ENCODE assay signal across 8 cellular contexts in the genomic region with DNA sequence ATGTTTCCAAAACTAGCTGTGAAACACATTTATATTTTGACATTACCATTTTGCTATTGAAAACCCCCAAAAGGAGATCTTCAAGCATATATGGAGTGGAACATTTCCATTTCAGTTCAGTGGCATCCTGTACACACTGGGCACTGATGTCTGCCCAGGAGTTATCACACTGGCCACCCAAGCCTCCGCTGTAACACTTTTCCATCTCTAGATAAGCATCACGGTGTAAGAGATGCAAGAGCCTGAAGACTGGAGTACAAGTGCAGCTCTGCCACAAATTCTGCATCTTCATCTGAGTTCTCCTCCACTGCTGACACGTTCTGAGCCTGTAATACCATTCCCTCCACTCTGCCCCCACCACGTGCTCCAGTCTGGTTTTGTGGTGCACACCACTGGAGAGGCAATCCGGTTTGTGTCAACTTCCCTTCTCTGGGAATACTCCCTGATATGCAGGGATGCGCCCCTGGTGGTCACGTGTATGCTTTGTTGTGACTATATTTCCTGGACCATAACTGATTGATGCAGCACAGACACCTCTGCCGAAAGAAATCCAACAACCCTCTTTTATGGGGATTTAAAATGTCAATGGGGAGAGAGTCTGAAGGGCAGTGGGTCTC. TPM values are rescaled to one million over a fixed set of nuclear protein-coding genes. Genes with fewer than 3 reads are reported as not detected.
DNase-seq lines count a peak whose midpoint lies in the region; ATAC-seq and TF ChIP-seq lines count a peak whose summit lies in the region.

No MANE protein-coding gene starts in this region.

- H3K27me3 Mint-ChIP-seq in CD14-positive monocyte (ENCODE audit: low read depth in 3 of 3) (no peaks in the 10 kb centered on the region), HFFc6 (ENCODE audit: insufficient read depth) (no peaks in the 10 kb centered on the region; the same call in 1 of the 2 replicates)

- H3K27ac Mint-ChIP-seq in CD14-positive monocyte (peak overlapping the region; percentile 37 to 78 (median 53)), HFFc6 (peak overlapping the region; percentile 84)

- H3K4me1 Mint-ChIP-seq in CD14-positive monocyte (peaks cover 87% of the 10 kb centered on the region), HFFc6 (ENCODE audit: low read depth) (peaks cover 88% of the 10 kb centered on the region)

- H3K4me3 Mint-ChIP-seq in CD14-positive monocyte, result peak overlapping the region in 1 of 2 donors; percentile 52
- peak overlapping the region; percentile 63; the same call in 1 of the 2 replicates for H3K4me3 Mint-ChIP-seq in HFFc6

- DNase-seq in CD14-positive monocyte (ENCODE audit: low spot score) (no peak), HFFc6 (no peak), amniotic epithelial cell (ENCODE audit: low read depth) (peak; percentile 76), lung microvascular endothelial cell (ENCODE audit: low read depth in 2 of 2) (peak; percentile 72 to 78), posterior vena cava (ENCODE audit: low spot score) (no peak), COLO829 (ENCODE audit: low spot score) (no peak)
- DNase-seq in stimulated activated CD4-positive, alpha-beta T cell treated with anti-CD3 and anti-CD28 coated beads, Interleukin-2, amount 100 ng/mL, for 48 hours, result no peak

- peaks cover 11 to 20% of the 10 kb centered on the region in 2 donors for H3K36me3 Mint-ChIP-seq in CD14-positive monocyte
- peaks cover 17% of the 10 kb centered on the region for H3K36me3 Mint-ChIP-seq in HFFc6 (ENCODE audit: low read depth)

- TF ChIP-seq CTCF in CD14-positive monocyte (IDR thresholded peaks at IDR 0.05) (peak; percentile 36), HFFc6 (IDR thresholded peaks at IDR 0.05) (peak; percentile 69)

- no peak for ATAC-seq in GM21447 (IDR thresholded peaks at IDR 0.05; ENCODE audit: unreplicated experiment)

- intact Hi-C loops in CD14-positive monocyte (cut with micrococcal nuclease), result loop anchor here in 1 of 2 donors (10.0 kb wide), 1 partner anchor 101 kb away; a partner anchor contains a TSS
- intact Hi-C loops in posterior vena cava (cut with DNase I), result no loop called here

- H3K9me3 Mint-ChIP-seq in CD14-positive monocyte (no peaks in the 10 kb centered on the region), HFFc6 (no peaks in the 10 kb centered on the region; the same call in 1 of the 2 replicates)

RNA-seq across cellular contexts. Expression of a gene that starts 12.7 kb away (rescaled TPM):
- polyA plus RNA-seq in CD14-positive monocyte, result 10 to 100 TPM; 73.1 to 81.9 TPM
- total RNA-seq in HFFc6 (2021; fragmentation: NEBNext Ultra II Directional; extraction: Animal tissue kit (Norgen Biotek cat#: 25700)), result 10 to 100 TPM; 51.2 to 59.2 (median 52.3) TPM
- total RNA-seq in lung microvascular endothelial cell, result 42.3 and 62.3 TPM in 2 replicates
- 10 to 100 TPM; 27.3 to 29.9 TPM for total RNA-seq in posterior vena cava

Comparison
In these comparisons a context has a peak if more than half of its experiments do, and no peak if none do; other contexts are left out.
1. DNase-seq: peak in amniotic epithelial cell (single experiment) and lung microvascular endothelial cell (2 of 2); none in CD14-positive monocyte (single experiment), HFFc6 (single experiment), posterior vena cava (single experiment), stimulated activated CD4-positive, alpha-beta T cell treated with anti-CD3 and anti-CD28 coated beads, Interleukin-2, amount 100 ng/mL, for 48 hours (0 of 2) and COLO829 (single experiment).